Comparison of ENCODE assay signal across 28 cellular contexts in genomic region chr1:46344481-46344880, GRCh38. TPM values are rescaled to one million over a fixed set of nuclear protein-coding genes. Genes with fewer than 3 reads are reported as not detected.
DNase-seq lines count a peak whose midpoint lies in the region; ATAC-seq, FAIRE-seq and TF ChIP-seq lines count a peak whose summit lies in the region.
"Had no signal": no experiment of that assay in that cellular context is flagged by ENCODE, and none has a peak within 500 bp of the region (broad histone marks: within the 10 kb centered on the region; RNA-seq: fewer than 3 reads in every experiment).

No MANE protein-coding gene starts in this region.

- H3K27me3 Mint-ChIP-seq in stimulated activated naive CD8-positive, alpha-beta T cell treated with anti-CD3 and anti-CD28 coated beads, Interleukin-15, Interleukin-2, amounts not matched to agents 100 ng/mL and 50 ng/mL, for 24 hours: no peaks in the 10 kb centered on the region
- peaks cover 2% of the 10 kb centered on the region for H3K27me3 Mint-ChIP-seq in astrocyte (ENCODE audit: low read depth, unreplicated experiment)
- H3K27me3 Mint-ChIP-seq in naive B cell: no peaks in the 10 kb centered on the region
- H3K27me3 Mint-ChIP-seq: activated naive CD8-positive, alpha-beta T cell treated with anti-CD3 and anti-CD28 coated beads, Interleukin-2, amount 10 ng/mL, durations not matched to agents 7 days and 5 days; type B pancreatic cell had no signal

- WGBS in spleen, 5 donors: 90 to 96% (median 92%) methylated on average over 3 of the region's 3 CpGs

- ATAC-seq in stimulated activated naive CD8-positive, alpha-beta T cell treated with anti-CD3 and anti-CD28 coated beads, Interleukin-15, Interleukin-2, amounts not matched to agents 100 U/mL and 50 U/mL, for 24 hours: no peak
- ATAC-seq in naive B cell (ENCODE audit: low read depth in 2 of 2): no peak
- ATAC-seq: gastroesophageal sphincter, left colon, SK-N-SH treated with all-trans-retinoic acid at 6 μM for 48 hours had no signal

- no peak for DNase-seq in stimulated activated naive CD8-positive, alpha-beta T cell treated with anti-CD3 and anti-CD28 coated beads, Interleukin-15, Interleukin-2, amounts not matched to agents 100 U/mL and 50 U/mL, for 24 hours
- no peak for DNase-seq in astrocyte (ENCODE audit: low read depth)
- DNase-seq in naive B cell: no peak
- no peak for DNase-seq in GM13976 (ENCODE audit: low spot score)
- DNase-seq in spleen: no peak
- no peak for DNase-seq in GDM1 (lab: John Stamatoyannopoulos, UW)
- DNase-seq: activated CD4-positive, alpha-beta T cell treated with anti-CD3 and anti-CD28 coated beads for 4 hours; activated naive CD8-positive, alpha-beta T cell treated with anti-CD3 and anti-CD28 coated beads, Interleukin-2, amount 10 ng/mL, durations not matched to agents 7 days and 5 days; central memory CD4-positive, alpha-beta T cell; dermis blood vessel endothelial cell; EL; H7; hippocampal formation; left colon; mammary epithelial cell; NCI-H446; OCI-M1; stimulated activated CD4-positive, alpha-beta T cell treated with anti-CD3 and anti-CD28 coated beads, Interleukin-2, amount 100 ng/mL, for 24 hours; substantia nigra; T-helper 2 cell had no signal

- peaks cover 9% of the 10 kb centered on the region for H3K36me3 ChIP-seq in astrocyte (ENCODE audit: insufficient read depth, low read length)
- H3K36me3 ChIP-seq in spleen: peaks cover 0 to 77% (median 40%) of the 10 kb centered on the region in 6 donors

- no peak overlapping the region for H3K4me2 ChIP-seq in astrocyte (ENCODE audit: low read length)
- H3K4me2 ChIP-seq: smooth muscle cell had no signal

- H3K36me3 Mint-ChIP-seq in stimulated activated naive CD8-positive, alpha-beta T cell treated with anti-CD3 and anti-CD28 coated beads, Interleukin-15, Interleukin-2, amounts not matched to agents 100 ng/mL and 50 ng/mL, for 24 hours (ENCODE audit: low read depth): peaks cover 50% of the 10 kb centered on the region
- H3K36me3 Mint-ChIP-seq in astrocyte (ENCODE audit: low read depth, unreplicated experiment) (peaks cover 30% of the 10 kb centered on the region), naive B cell (peaks cover 4 to 18% of the 10 kb centered on the region in 2 donors)

- H3K4me1 Mint-ChIP-seq in stimulated activated naive CD8-positive, alpha-beta T cell treated with anti-CD3 and anti-CD28 coated beads, Interleukin-15, Interleukin-2, amounts not matched to agents 100 ng/mL and 50 ng/mL, for 24 hours (ENCODE audit: low read depth): peaks cover 54% of the 10 kb centered on the region
- H3K4me1 Mint-ChIP-seq in astrocyte (ENCODE audit: low read depth, unreplicated experiment): peaks cover 15% of the 10 kb centered on the region
- H3K4me1 Mint-ChIP-seq in naive B cell: peaks cover 43 to 52% (median 50%) of the 10 kb centered on the region in 3 donors

- H3K27me3 ChIP-seq in astrocyte (ENCODE audit: insufficient read depth, low read length): no peaks in the 10 kb centered on the region
- no peaks in the 10 kb centered on the region for H3K27me3 ChIP-seq in spleen (replicated peaks in 1 of 7)
- H3K27me3 ChIP-seq: gastroesophageal sphincter had no signal

- peaks cover 34% of the 10 kb centered on the region for H4K20me1 ChIP-seq in astrocyte (ENCODE audit: insufficient read depth, low read length)

- TF ChIP-seq CTCF in astrocyte (IDR thresholded peaks at IDR 0.05; ENCODE audit: insufficient read depth, low read depth, low read length) (no peak), GM13976 (IDR thresholded peaks at IDR 0.05; ENCODE audit: borderline replicate concordance, control extremely low read depth, extremely low read depth, insufficient read depth, missing control alignments) (no peak), spleen (IDR thresholded peaks at IDR 0.05 in 8 of 11, conservative IDR thresholded peaks at IDR 0.05 in 3 of 11) (no peak)

- peaks cover 20% of the 10 kb centered on the region for H3K4me1 ChIP-seq in astrocyte (ENCODE audit: insufficient read depth, low read length)
- peaks cover 0 to 64% (median 23%) of the 10 kb centered on the region in 6 donors for H3K4me1 ChIP-seq in spleen

- H3K9me3 ChIP-seq in astrocyte (ENCODE audit: insufficient read depth, low read depth, low read length): no peaks in the 10 kb centered on the region
- no peaks in the 10 kb centered on the region for H3K9me3 ChIP-seq in spleen
- H3K9me3 ChIP-seq: gastroesophageal sphincter had no signal

- no peak for FAIRE-seq in astrocyte (lab: Jason Lieb, UNC)
- FAIRE-seq: endothelial cell of umbilical vein had no signal

- H3K9ac ChIP-seq in astrocyte (ENCODE audit: low read length): no peak overlapping the region

- no peak overlapping the region for H2AFZ ChIP-seq in astrocyte (ENCODE audit: low read depth, low read length)

- H3K27ac ChIP-seq in astrocyte (ENCODE audit: low read depth, low read length) (no peak overlapping the region), spleen (no peak overlapping the region)
- H3K27ac ChIP-seq: C4-2B had no signal

- H3K79me2 ChIP-seq in astrocyte (ENCODE audit: insufficient read depth, low read length): peaks cover 33% of the 10 kb centered on the region

- in situ Hi-C loops in GM13976 (cut with MboI; ENCODE audit: low sequenced_read_pairs, unreplicated experiment): no loop called here

- H3K9me3 Mint-ChIP-seq in stimulated activated naive CD8-positive, alpha-beta T cell treated with anti-CD3 and anti-CD28 coated beads, Interleukin-15, Interleukin-2, amounts not matched to agents 100 ng/mL and 50 ng/mL, for 24 hours: no peaks in the 10 kb centered on the region
- H3K9me3 Mint-ChIP-seq in astrocyte (ENCODE audit: unreplicated experiment) (no peaks in the 10 kb centered on the region), naive B cell (peaks cover 0 to 4% (median 2%) of the 10 kb centered on the region in 7 donors)
- H3K9me3 Mint-ChIP-seq: activated naive CD8-positive, alpha-beta T cell treated with anti-CD3 and anti-CD28 coated beads, Interleukin-2, amount 10 ng/mL, durations not matched to agents 7 days and 5 days; type B pancreatic cell had no signal

- no peak overlapping the region for H3K4me3 ChIP-seq in astrocyte (ENCODE audit: insufficient read depth, low read depth, low read length)
- no peak overlapping the region for H3K4me3 ChIP-seq in spleen
- H3K4me3 ChIP-seq: gastroesophageal sphincter, smooth muscle cell had no signal

- intact Hi-C loops in spleen (cut with DNase I; ENCODE audit: low total_unique reads): loop anchor here (5.0 kb wide), 1 partner anchor 42 kb away; the partner anchor contains the start of genes LRRC41 and UQCRH

- H3K27ac Mint-ChIP-seq in stimulated activated naive CD8-positive, alpha-beta T cell treated with anti-CD3 and anti-CD28 coated beads, Interleukin-15, Interleukin-2, amounts not matched to agents 100 ng/mL and 50 ng/mL, for 24 hours: peak overlapping the region; percentile 50
- H3K27ac Mint-ChIP-seq in astrocyte (ENCODE audit: unreplicated experiment) (no peak overlapping the region), naive B cell (peak overlapping the region; percentile 49 to 100 (median 80))

- no peak overlapping the region for H3K4me3 Mint-ChIP-seq in stimulated activated naive CD8-positive, alpha-beta T cell treated with anti-CD3 and anti-CD28 coated beads, Interleukin-15, Interleukin-2, amounts not matched to agents 100 ng/mL and 50 ng/mL, for 24 hours
- H3K4me3 Mint-ChIP-seq in astrocyte (ENCODE audit: unreplicated experiment) (peak overlapping the region; percentile 1), naive B cell (no peak overlapping the region)
- H3K4me3 Mint-ChIP-seq: activated naive CD8-positive, alpha-beta T cell treated with anti-CD3 and anti-CD28 coated beads, Interleukin-2, amount 10 ng/mL, durations not matched to agents 7 days and 5 days; type B pancreatic cell had no signal

- no peak for TF ChIP-seq POLR2A in spleen (IDR thresholded peaks at IDR 0.05)

RNA-seq across cellular contexts. Expression of gene NSUN4, which starts 3.9 kb away (rescaled TPM):
- total RNA-seq in astrocyte: 15.5 and 16.9 TPM in 2 replicates
- 10 to 100 TPM; 20.4 to 32.2 (median 23.6) TPM for polyA plus RNA-seq in naive B cell (ENCODE audit: low read depth in 6 of 6)
- total RNA-seq in spleen: 10 to 100 TPM; 24.8 to 35.2 (median 28.0) TPM
- 10 to 100 TPM in 1 of 3 donors, 1 to 10 TPM in 2; 7.2 to 14.6 (median 7.6) TPM for polyA plus RNA-seq in spleen

RNA-seq across cellular contexts. Expression of gene UQCRH, which starts 41.0 kb away (rescaled TPM):
- total RNA-seq in astrocyte (299 and 337 TPM in 2 replicates), spleen (100 to 1,000 TPM; 106 to 386 (median 149) TPM)
- polyA plus RNA-seq in naive B cell (ENCODE audit: low read depth in 6 of 6) (100 to 1,000 TPM; 280 to 322 (median 304) TPM), spleen (100 to 1,000 TPM; 421 to 545 (median 474) TPM)

RNA-seq across cellular contexts. Expression of gene LRRC41, which starts 41.1 kb away (rescaled TPM):
- total RNA-seq in astrocyte (88.2 and 94.5 TPM in 2 replicates), spleen (10 to 100 TPM; 38.2 to 57.2 (median 47.6) TPM)
- polyA plus RNA-seq in naive B cell (ENCODE audit: low read depth in 6 of 6) (10 to 100 TPM; 35.6 to 52.5 (median 46.0) TPM), spleen (10 to 100 TPM; 13.3 to 24.3 (median 16.5) TPM)

RNA-seq across cellular contexts. Expression of gene FAAH, which starts 49.6 kb away (rescaled TPM):
- 1.2 and 1.9 TPM in 2 replicates for total RNA-seq in astrocyte
- polyA plus RNA-seq in naive B cell (ENCODE audit: low read depth in 6 of 6): 1 to 10 TPM in 1 of 6 donors, under 1 TPM in 2, not detected in 3; 0.34 to 1.4 (median 0.61) TPM
- 10 to 100 TPM in 1 of 7 donors, 1 to 10 TPM in 6; 5.2 to 15.3 (median 7.3) TPM for total RNA-seq in spleen
- polyA plus RNA-seq in spleen: 10 to 100 TPM in 1 of 3 donors, 1 to 10 TPM in 2; 5.3 to 10.5 (median 9.6) TPM
- total RNA-seq: LHCN-M2 had no signal
